ENCODE assay signal across 10 cellular contexts in genomic region chr6:133201231-133201630, GRCh38. TPM values are rescaled to one million over a fixed set of nuclear protein-coding genes. Genes with fewer than 3 reads are reported as not detected.
"Had no signal": no experiment of that assay in that cellular context is flagged by ENCODE, and none has a peak within 500 bp of the region (broad histone marks: within the 10 kb centered on the region; RNA-seq: fewer than 3 reads in every experiment).

No MANE protein-coding gene starts in this region.

- DNase-seq: GM23248, GOT3, H9, HCEC 1CT, Karpas-422, KBM-7 had no signal

- H3K4me3 ChIP-seq: GM23248 had no signal

- H3K9ac ChIP-seq: GM23248, KMS-11 had no signal

- H2AFZ ChIP-seq: GM23248 had no signal

- H3K27ac ChIP-seq: GM23248, KMS-11 had no signal

- H3K4me2 ChIP-seq: KMS-11 had no signal

- FAIRE-seq: H54, HTR-8/SVneo had no signal

RNA-seq across cellular contexts. Expression of gene EYA4, which starts 39.9 kb away (rescaled TPM):
- total RNA-seq: GM23248, HT-29 had no signal
- polyA plus RNA-seq: GM23248 had no signal
